Comparison of ENCODE assay signal across 1 cellular context in genomic region chr18:68456985-68457384, GRCh38.
TF ChIP-seq lines count a peak whose summit lies in the region.

No MANE protein-coding gene starts in this region.

TF ChIP-seq in IMR-90, 13 proteins besides CTCF, POLR2A, EP300 and RAD21 (continued from another document):
- TF ChIP-seq, protein P1, sequence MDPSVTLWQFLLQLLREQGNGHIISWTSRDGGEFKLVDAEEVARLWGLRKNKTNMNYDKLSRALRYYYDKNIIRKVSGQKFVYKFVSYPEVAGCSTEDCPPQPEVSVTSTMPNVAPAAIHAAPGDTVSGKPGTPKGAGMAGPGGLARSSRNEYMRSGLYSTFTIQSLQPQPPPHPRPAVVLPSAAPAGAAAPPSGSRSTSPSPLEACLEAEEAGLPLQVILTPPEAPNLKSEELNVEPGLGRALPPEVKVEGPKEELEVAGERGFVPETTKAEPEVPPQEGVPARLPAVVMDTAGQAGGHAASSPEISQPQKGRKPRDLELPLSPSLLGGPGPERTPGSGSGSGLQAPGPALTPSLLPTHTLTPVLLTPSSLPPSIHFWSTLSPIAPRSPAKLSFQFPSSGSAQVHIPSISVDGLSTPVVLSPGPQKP (IDR thresholded peaks at IDR 0.05; ENCODE audit: borderline replicate concordance, low read depth, low read length) = no peak
